ENCODE assay signal across 9 cellular contexts in genomic region chr3:33278106-33278672, GRCh38. TPM values are rescaled to one million over a fixed set of nuclear protein-coding genes. Genes with fewer than 3 reads are reported as not detected.
DNase-seq lines count a peak whose midpoint lies in the region; ATAC-seq and TF ChIP-seq lines count a peak whose summit lies in the region.
"Had no signal": no experiment of that assay in that cellular context is flagged by ENCODE, and none has a peak within 500 bp of the region (broad histone marks: within the 10 kb centered on the region; RNA-seq: fewer than 3 reads in every experiment).

No MANE protein-coding gene starts in this region.

- H3K9me3 ChIP-seq in left ventricle myocardium inferior (replicated peaks) (peaks cover 12% of the 10 kb centered on the region), skeletal muscle tissue (ENCODE audit: control insufficient read depth in 3 of 3, low read length in 3 of 3) (no peaks in the 10 kb centered on the region)
- H3K9me3 ChIP-seq: neutrophil had no signal

- no peak overlapping the region for H3K27ac ChIP-seq in left ventricle myocardium inferior (replicated peaks)
- no peak overlapping the region for H3K27ac ChIP-seq in skeletal muscle tissue (ENCODE audit: low read depth, low read length)
- H3K27ac ChIP-seq: neutrophil had no signal

- TF ChIP-seq CTCF in left ventricle myocardium inferior (IDR thresholded peaks at IDR 0.05; ENCODE audit: borderline replicate concordance): no peak

- peak overlapping the region; percentile 81 for H3K4me3 ChIP-seq in left ventricle myocardium inferior
- peak overlapping the region; percentile 65 to 77 (median 65) for H3K4me3 ChIP-seq in skeletal muscle tissue (ENCODE audit: low read length in 3 of 3)

- peak overlapping the region in 2 of 3 donors; percentile 14 to 74 for H3K9ac ChIP-seq in skeletal muscle tissue (ENCODE audit: low read depth in 1 of 3, low read length in 3 of 3)

- H3K36me3 ChIP-seq in left ventricle myocardium inferior: no peaks in the 10 kb centered on the region
- no peaks in the 10 kb centered on the region for H3K36me3 ChIP-seq in skeletal muscle tissue (ENCODE audit: control insufficient read depth in 3 of 3, insufficient read depth in 3 of 3, low read length in 3 of 3)
- H3K36me3 ChIP-seq: neutrophil had no signal

- H3K27me3 ChIP-seq in left ventricle myocardium inferior (ENCODE audit: low read depth): peaks cover 14% of the 10 kb centered on the region
- H3K27me3 ChIP-seq in skeletal muscle tissue (ENCODE audit: control insufficient read depth in 3 of 3, insufficient read depth in 3 of 3, low read length in 3 of 3): peaks cover 0 to 4% (median 2%) of the 10 kb centered on the region in 3 donors

- intact Hi-C loops in left ventricle myocardium inferior (cut with micrococcal nuclease): no loop called here

- CTCF ChIA-PET in HEK293T (lab: Yijun Ruan, JAX): interaction anchor here (0.6 to 0.8 kb wide), 3 partner anchors 94 to 376 kb away, joined by 3 to 9 read pairs (median 7); no protein-coding TSS in a partner anchor

- POLR2A ChIA-PET in HEK293T (lab: Yijun Ruan, JAX): interaction anchor here (0.7 to 1.3 kb wide), 2 partner anchors 43 to 60 kb away, joined by 3 to 4 read pairs; partner anchors contain the start of gene SUSD5

- ATAC-seq in GM19395 (IDR thresholded peaks at IDR 0.05; ENCODE audit: unreplicated experiment): no peak
- ATAC-seq in HG02588 (IDR thresholded peaks at IDR 0.05; ENCODE audit: unreplicated experiment): no peak

- peaks cover 21% of the 10 kb centered on the region for H3K4me1 ChIP-seq in left ventricle myocardium inferior
- H3K4me1 ChIP-seq in skeletal muscle tissue (ENCODE audit: control insufficient read depth in 3 of 3, insufficient read depth in 3 of 3, low read length in 3 of 3): no peaks in the 10 kb centered on the region

- DNase-seq in HEK293T (ENCODE audit: extremely low spot score): peak; percentile 18
- DNase-seq in SK-N-DZ (ENCODE audit: low spot score): peak; percentile 35
- DNase-seq in left ventricle myocardium inferior: no peak
- DNase-seq in RPMI8226: no peak
- no peak for DNase-seq in NCI-H2196 (lab: John Stamatoyannopoulos, UW; ENCODE audit: unreplicated experiment)

TF ChIP-seq in HEK293T, 16 proteins besides CTCF, POLR2A, EP300 and RAD21:
- TF ChIP-seq SUZ12 (IDR thresholded peaks at IDR 0.05) (no peak), FOXA1 (IDR thresholded peaks at IDR 0.05) (no peak), HDGF (IDR thresholded peaks at IDR 0.05; ENCODE audit: borderline replicate concordance) (no peak), LEF1 (IDR thresholded peaks at IDR 0.05; ENCODE audit: borderline replicate concordance) (no peak), L3MBTL2 (conservative IDR thresholded peaks at IDR 0.05) (no peak)
TF ChIP-seq in HEK293T: peak in this region for 0.

RNA-seq across cellular contexts. Expression of gene FBXL2, which starts 0.9 kb away (rescaled TPM):
- 11.6 and 12.9 TPM in 2 replicates for polyA plus RNA-seq in SK-N-DZ (2014; cell fraction: cytosol; rRNA removed)
- 44.3 and 53.8 TPM in 2 replicates for polyA plus RNA-seq in SK-N-DZ (2014; cell fraction: nucleus; rRNA removed)
- total RNA-seq in left ventricle myocardium inferior (1.5 TPM), skeletal muscle tissue (7.8 TPM)

RNA-seq across cellular contexts. Expression of gene SUSD5, which starts 59.6 kb away (rescaled TPM):
- polyA plus RNA-seq in SK-N-DZ (2014; cell fraction: cytosol; rRNA removed): 9.2 and 10.2 TPM in 2 replicates
- 2.0 and 3.4 TPM in 2 replicates for polyA plus RNA-seq in SK-N-DZ (2014; cell fraction: nucleus; rRNA removed)
- total RNA-seq in left ventricle myocardium inferior (0.80 TPM), skeletal muscle tissue (2.6 TPM)

Comparison
In these comparisons a context has a peak if more than half of its experiments do, and no peak if none do; other contexts are left out.
1. DNase-seq: peak in HEK293T (single experiment) and SK-N-DZ (single experiment); none in left ventricle myocardium inferior (single experiment), RPMI8226 (single experiment) and NCI-H2196 (single experiment).